Comparison of ENCODE assay signal across 3 cellular contexts in genomic region chr13:39688699-39689405, GRCh38.
TF ChIP-seq lines count a peak whose summit lies in the region.

No MANE protein-coding gene starts in this region.

TF ChIP-seq in GM12878, 131 proteins besides CTCF, POLR2A, EP300 and RAD21 (continues in another document):
- TF ChIP-seq BHLHE40 (IDR thresholded peaks at IDR 0.05; ENCODE audit: borderline replicate concordance in 1 of 2, low read depth in 2 of 2, low read length in 1 of 2) (peak; percentile 45 to 62; a peak in 2 of 4 replicates), CHD2 (IDR thresholded peaks at IDR 0.05; ENCODE audit: borderline replicate concordance, low read depth, low read length) (0 out of 2 replicates have a peak, but pooled peaks have one; percentile 15), RCOR1 (conservative IDR thresholded peaks at IDR 0.05; ENCODE audit: low read depth, low read length) (0 out of 2 replicates have a peak, but pooled peaks have one; percentile 48), TARDBP (IDR thresholded peaks at IDR 0.05; ENCODE audit: borderline replicate concordance) (no peak), RELA (IDR thresholded peaks at IDR 0.05; ENCODE audit: borderline replicate concordance, partially characterized antibody) (no peak)
- TF ChIP-seq, protein P1, sequence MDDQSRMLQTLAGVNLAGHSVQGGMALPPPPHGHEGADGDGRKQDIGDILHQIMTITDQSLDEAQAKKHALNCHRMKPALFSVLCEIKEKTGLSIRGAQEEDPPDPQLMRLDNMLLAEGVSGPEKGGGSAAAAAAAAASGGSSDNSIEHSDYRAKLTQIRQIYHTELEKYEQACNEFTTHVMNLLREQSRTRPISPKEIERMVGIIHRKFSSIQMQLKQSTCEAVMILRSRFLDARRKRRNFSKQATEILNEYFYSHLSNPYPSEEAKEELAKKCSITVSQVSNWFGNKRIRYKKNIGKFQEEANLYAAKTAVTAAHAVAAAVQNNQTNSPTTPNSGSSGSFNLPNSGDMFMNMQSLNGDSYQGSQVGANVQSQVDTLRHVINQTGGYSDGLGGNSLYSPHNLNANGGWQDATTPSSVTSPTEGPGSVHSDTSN (IDR thresholded peaks at IDR 0.05; ENCODE audit: insufficient replicate concordance, low read depth, low read length), result no peak
- TF ChIP-seq, protein P2, sequence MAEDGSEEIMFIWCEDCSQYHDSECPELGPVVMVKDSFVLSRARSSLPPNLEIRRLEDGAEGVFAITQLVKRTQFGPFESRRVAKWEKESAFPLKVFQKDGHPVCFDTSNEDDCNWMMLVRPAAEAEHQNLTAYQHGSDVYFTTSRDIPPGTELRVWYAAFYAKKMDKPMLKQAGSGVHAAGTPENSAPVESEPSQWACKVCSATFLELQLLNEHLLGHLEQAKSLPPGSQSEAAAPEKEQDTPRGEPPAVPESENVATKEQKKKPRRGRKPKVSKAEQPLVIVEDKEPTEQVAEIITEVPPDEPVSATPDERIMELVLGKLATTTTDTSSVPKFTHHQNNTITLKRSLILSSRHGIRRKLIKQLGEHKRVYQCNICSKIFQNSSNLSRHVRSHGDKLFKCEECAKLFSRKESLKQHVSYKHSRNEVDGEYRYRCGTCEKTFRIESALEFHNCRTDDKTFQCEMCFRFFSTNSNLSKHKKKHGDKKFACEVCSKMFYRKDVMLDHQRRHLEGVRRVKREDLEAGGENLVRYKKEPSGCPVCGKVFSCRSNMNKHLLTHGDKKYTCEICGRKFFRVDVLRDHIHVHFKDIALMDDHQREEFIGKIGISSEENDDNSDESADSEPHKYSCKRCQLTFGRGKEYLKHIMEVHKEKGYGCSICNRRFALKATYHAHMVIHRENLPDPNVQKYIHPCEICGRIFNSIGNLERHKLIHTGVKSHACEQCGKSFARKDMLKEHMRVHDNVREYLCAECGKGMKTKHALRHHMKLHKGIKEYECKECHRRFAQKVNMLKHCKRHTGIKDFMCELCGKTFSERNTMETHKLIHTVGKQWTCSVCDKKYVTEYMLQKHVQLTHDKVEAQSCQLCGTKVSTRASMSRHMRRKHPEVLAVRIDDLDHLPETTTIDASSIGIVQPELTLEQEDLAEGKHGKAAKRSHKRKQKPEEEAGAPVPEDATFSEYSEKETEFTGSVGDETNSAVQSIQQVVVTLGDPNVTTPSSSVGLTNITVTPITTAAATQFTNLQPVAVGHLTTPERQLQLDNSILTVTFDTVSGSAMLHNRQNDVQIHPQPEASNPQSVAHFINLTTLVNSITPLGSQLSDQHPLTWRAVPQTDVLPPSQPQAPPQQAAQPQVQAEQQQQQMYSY (CRISPR knock-in tag; IDR thresholded peaks at IDR 0.05), result no peak

TF ChIP-seq in HepG2, 621 proteins besides CTCF, POLR2A, EP300 and RAD21 (continues in another document):
- TF ChIP-seq, protein P3, sequence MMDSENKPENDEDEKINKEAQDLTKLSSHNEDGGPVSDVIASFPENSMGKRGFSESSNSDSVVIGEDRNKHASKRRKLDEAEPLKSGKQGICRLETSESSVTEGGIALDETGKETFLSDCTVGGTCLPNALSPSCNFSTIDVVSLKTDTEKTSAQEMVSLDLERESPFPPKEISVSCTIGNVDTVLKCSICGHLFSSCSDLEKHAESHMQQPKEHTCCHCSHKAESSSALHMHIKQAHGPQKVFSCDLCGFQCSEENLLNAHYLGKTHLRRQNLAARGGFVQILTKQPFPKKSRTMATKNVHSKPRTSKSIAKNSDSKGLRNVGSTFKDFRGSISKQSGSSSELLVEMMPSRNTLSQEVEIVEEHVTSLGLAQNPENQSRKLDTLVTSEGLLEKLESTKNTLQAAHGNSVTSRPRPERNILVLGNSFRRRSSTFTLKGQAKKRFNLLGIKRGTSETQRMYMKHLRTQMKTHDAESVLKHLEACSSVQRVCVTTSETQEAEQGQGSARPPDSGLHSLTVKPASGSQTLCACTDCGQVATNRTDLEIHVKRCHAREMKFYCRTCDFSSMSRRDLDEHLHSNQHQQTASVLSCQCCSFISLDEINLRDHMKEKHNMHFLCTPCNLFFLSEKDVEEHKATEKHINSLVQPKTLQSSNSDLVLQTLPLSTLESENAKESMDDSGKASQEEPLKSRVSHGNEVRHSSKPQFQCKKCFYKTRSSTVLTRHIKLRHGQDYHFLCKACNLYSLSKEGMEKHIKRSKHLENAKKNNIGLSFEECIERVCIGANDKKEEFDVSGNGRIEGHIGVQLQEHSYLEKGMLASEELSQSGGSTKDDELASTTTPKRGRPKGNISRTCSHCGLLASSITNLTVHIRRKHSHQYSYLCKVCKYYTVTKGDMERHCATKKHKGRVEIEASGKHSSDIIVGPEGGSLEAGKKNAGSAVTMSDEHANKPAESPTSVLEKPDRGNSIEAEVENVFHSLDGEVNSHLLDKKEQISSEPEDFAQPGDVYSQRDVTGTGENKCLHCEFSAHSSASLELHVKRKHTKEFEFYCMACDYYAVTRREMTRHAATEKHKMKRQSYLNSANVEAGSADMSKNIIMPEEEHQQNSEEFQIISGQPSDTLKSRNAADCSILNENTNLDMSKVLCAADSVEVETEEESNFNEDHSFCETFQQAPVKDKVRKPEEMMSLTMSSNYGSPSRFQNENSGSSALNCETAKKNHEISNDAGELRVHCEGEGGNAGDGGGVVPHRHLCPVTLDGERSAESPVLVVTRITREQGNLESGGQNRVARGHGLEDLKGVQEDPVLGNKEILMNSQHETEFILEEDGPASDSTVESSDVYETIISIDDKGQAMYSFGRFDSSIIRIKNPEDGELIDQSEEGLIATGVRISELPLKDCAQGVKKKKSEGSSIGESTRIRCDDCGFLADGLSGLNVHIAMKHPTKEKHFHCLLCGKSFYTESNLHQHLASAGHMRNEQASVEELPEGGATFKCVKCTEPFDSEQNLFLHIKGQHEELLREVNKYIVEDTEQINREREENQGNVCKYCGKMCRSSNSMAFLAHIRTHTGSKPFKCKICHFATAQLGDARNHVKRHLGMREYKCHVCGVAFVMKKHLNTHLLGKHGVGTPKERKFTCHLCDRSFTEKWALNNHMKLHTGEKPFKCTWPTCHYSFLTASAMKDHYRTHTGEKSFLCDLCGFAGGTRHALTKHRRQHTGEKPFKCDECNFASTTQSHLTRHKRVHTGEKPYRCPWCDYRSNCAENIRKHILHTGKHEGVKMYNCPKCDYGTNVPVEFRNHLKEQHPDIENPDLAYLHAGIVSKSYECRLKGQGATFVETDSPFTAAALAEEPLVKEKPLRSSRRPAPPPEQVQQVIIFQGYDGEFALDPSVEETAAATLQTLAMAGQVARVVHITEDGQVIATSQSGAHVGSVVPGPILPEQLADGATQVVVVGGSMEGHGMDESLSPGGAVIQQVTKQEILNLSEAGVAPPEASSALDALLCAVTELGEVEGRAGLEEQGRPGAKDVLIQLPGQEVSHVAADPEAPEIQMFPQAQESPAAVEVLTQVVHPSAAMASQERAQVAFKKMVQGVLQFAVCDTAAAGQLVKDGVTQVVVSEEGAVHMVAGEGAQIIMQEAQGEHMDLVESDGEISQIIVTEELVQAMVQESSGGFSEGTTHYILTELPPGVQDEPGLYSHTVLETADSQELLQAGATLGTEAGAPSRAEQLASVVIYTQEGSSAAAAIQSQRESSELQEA (CRISPR knock-in tag; IDR thresholded peaks at IDR 0.05; ENCODE audit: not compliant biosample characterization), result no peak
- TF ChIP-seq ZNF660 (CRISPR knock-in tag; IDR thresholded peaks at IDR 0.05; ENCODE audit: borderline replicate concordance, low read depth), result no peak
- TF ChIP-seq ZBTB38 (CRISPR knock-in tag; IDR thresholded peaks at IDR 0.05), result no peak
- TF ChIP-seq, protein P4, sequence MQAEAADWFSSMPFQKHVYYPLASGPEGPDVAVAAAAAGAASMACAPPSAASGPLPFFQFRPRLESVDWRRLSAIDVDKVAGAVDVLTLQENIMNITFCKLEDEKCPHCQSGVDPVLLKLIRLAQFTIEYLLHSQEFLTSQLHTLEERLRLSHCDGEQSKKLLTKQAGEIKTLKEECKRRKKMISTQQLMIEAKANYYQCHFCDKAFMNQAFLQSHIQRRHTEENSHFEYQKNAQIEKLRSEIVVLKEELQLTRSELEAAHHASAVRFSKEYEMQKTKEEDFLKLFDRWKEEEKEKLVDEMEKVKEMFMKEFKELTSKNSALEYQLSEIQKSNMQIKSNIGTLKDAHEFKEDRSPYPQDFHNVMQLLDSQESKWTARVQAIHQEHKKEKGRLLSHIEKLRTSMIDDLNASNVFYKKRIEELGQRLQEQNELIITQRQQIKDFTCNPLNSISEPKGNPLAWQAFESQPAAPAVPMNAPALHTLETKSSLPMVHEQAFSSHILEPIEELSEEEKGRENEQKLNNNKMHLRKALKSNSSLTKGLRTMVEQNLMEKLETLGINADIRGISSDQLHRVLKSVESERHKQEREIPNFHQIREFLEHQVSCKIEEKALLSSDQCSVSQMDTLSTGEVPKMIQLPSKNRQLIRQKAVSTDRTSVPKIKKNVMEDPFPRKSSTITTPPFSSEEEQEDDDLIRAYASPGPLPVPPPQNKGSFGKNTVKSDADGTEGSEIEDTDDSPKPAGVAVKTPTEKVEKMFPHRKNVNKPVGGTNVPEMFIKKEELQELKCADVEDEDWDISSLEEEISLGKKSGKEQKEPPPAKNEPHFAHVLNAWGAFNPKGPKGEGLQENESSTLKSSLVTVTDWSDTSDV (CRISPR knock-in tag; IDR thresholded peaks at IDR 0.05), result no peak
- no peak for TF ChIP-seq NR2F1 (CRISPR knock-in tag; IDR thresholded peaks at IDR 0.05)
- TF ChIP-seq ZNF230 (CRISPR knock-in tag; IDR thresholded peaks at IDR 0.05), result no peak

TF ChIP-seq in GM23338, 12 proteins besides CTCF, POLR2A, EP300 and RAD21 (continues in another document):
- TF ChIP-seq POLR2AphosphoS5 (IDR thresholded peaks at IDR 0.05; ENCODE audit: low read depth), result no peak
- no peak for TF ChIP-seq JUNB (IDR thresholded peaks at IDR 0.05; ENCODE audit: unreplicated experiment)
- TF ChIP-seq, protein P5, sequence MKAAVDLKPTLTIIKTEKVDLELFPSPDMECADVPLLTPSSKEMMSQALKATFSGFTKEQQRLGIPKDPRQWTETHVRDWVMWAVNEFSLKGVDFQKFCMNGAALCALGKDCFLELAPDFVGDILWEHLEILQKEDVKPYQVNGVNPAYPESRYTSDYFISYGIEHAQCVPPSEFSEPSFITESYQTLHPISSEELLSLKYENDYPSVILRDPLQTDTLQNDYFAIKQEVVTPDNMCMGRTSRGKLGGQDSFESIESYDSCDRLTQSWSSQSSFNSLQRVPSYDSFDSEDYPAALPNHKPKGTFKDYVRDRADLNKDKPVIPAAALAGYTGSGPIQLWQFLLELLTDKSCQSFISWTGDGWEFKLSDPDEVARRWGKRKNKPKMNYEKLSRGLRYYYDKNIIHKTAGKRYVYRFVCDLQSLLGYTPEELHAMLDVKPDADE (IDR thresholded peaks at IDR 0.05), result no peak
- TF ChIP-seq ZNF331 (CRISPR knock-in tag; IDR thresholded peaks at IDR 0.05; ENCODE audit: low read depth), result no peak
- no peak for TF ChIP-seq NANOG (IDR thresholded peaks at IDR 0.05; ENCODE audit: borderline replicate concordance)
- TF ChIP-seq, protein P6, sequence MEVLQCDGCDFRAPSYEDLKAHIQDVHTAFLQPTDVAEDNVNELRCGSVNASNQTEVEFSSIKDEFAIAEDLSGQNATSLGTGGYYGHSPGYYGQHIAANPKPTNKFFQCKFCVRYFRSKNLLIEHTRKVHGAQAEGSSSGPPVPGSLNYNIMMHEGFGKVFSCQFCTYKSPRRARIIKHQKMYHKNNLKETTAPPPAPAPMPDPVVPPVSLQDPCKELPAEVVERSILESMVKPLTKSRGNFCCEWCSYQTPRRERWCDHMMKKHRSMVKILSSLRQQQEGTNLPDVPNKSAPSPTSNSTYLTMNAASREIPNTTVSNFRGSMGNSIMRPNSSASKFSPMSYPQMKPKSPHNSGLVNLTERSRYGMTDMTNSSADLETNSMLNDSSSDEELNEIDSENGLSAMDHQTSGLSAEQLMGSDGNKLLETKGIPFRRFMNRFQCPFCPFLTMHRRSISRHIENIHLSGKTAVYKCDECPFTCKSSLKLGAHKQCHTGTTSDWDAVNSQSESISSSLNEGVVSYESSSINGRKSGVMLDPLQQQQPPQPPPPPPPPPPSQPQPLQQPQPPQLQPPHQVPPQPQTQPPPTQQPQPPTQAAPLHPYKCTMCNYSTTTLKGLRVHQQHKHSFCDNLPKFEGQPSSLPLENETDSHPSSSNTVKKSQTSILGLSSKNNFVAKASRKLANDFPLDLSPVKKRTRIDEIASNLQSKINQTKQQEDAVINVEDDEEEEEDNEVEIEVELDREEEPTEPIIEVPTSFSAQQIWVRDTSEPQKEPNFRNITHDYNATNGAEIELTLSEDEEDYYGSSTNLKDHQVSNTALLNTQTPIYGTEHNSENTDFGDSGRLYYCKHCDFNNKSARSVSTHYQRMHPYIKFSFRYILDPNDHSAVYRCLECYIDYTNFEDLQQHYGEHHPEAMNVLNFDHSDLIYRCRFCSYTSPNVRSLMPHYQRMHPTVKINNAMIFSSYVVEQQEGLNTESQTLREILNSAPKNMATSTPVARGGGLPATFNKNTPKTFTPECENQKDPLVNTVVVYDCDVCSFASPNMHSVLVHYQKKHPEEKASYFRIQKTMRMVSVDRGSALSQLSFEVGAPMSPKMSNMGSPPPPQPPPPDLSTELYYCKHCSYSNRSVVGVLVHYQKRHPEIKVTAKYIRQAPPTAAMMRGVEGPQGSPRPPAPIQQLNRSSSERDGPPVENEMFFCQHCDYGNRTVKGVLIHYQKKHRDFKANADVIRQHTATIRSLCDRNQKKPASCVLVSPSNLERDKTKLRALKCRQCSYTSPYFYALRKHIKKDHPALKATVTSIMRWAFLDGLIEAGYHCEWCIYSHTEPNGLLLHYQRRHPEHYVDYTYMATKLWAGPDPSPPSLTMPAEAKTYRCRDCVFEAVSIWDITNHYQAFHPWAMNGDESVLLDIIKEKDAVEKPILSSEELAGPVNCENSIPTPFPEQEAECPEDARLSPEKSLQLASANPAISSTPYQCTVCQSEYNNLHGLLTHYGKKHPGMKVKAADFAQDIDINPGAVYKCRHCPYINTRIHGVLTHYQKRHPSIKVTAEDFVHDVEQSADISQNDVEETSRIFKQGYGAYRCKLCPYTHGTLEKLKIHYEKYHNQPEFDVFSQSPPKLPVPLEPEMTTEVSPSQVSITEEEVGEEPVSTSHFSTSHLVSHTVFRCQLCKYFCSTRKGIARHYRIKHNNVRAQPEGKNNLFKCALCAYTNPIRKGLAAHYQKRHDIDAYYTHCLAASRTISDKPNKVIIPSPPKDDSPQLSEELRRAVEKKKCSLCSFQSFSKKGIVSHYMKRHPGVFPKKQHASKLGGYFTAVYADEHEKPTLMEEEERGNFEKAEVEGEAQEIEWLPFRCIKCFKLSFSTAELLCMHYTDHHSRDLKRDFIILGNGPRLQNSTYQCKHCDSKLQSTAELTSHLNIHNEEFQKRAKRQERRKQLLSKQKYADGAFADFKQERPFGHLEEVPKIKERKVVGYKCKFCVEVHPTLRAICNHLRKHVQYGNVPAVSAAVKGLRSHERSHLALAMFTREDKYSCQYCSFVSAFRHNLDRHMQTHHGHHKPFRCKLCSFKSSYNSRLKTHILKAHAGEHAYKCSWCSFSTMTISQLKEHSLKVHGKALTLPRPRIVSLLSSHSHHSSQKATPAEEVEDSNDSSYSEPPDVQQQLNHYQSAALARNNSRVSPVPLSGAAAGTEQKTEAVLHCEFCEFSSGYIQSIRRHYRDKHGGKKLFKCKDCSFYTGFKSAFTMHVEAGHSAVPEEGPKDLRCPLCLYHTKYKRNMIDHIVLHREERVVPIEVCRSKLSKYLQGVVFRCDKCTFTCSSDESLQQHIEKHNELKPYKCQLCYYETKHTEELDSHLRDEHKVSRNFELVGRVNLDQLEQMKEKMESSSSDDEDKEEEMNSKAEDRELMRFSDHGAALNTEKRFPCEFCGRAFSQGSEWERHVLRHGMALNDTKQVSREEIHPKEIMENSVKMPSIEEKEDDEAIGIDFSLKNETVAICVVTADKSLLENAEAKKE (CRISPR knock-in tag; IDR thresholded peaks at IDR 0.05), result no peak
- no peak for TF ChIP-seq STAT1 (IDR thresholded peaks at IDR 0.05; ENCODE audit: unreplicated experiment)
- no peak for TF ChIP-seq CREB1 (CRISPR knock-in tag; IDR thresholded peaks at IDR 0.05; ENCODE audit: low read depth)
- TF ChIP-seq EZH2phosphoT487 (IDR thresholded peaks at IDR 0.05; ENCODE audit: unreplicated experiment), result no peak
- TF ChIP-seq EZH2 (IDR thresholded peaks at IDR 0.05; ENCODE audit: low read depth, unreplicated experiment), result no peak
- TF ChIP-seq ZNF114 (CRISPR knock-in tag; IDR thresholded peaks at IDR 0.05), result no peak
